8 cellular contexts compared by ENCODE assay signal in the genomic region with DNA sequence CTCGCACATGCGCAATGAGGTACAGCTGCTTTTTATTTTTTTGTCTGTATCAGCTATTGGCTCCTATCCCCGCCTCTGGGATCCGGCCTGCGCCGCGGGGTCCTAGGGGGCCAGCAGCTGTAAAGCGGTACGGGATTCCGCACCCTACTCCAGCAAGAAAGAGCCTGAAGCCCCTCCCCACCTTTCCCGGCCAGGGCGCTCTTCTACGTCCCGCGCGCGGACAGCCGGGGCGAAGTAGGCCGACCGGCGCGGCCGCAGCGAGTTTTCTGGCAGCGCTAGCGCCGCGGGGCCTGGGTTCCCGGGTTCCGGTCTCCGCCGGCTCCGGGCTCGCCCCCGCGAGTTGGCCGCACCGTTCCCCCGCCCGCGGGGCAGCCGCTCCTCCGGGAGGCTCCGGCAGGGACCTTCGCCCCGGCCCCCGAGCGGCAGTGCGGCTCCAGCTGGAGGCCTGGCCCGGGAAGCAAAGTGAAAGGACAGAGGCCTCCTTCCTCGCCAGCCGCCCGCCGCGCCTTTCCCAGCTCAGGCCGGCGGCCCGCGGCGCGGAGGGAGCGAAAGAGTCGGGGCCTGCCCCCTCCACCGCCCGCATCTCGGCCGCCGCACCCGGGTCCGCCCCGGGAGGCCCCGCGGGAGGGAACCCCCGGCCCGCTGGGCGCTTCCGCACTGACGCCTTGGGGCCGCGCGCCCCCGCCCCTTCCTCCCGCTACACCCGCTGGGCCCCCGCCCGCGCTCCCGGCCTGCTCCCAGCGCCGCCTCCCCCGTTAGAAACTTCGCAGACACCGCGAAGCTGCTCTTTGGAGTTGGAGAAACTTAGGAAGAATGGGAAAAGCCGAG. TPM values are rescaled to one million over a fixed set of nuclear protein-coding genes. Genes with fewer than 3 reads are reported as not detected.
A peak's percentile ranks its signal among the peaks of the same experiment; 100 is the strongest.
DNase-seq lines count a peak whose midpoint lies in the region; ATAC-seq and TF ChIP-seq lines count a peak whose summit lies in the region.

No MANE protein-coding gene starts in this region.

- TSS peak; percentile 31 for BruUV-seq in mammary epithelial cell (replicated peaks; lab: Mats Ljungman, UMichigan)

- H3K4me1 ChIP-seq in mammary epithelial cell (ENCODE audit: insufficient read depth, low read length), result peaks cover 21% of the 10 kb centered on the region

- H3K27me3 ChIP-seq in mammary epithelial cell (ENCODE audit: insufficient read depth, low read length), result peaks cover 55% of the 10 kb centered on the region

- in situ Hi-C loops in mammary epithelial cell (cut with MboI; ENCODE audit: low sequenced_read_pairs in 2 of 2), result no loop called here

- H3K9me3 ChIP-seq in KOPT-K1 (ENCODE audit: insufficient read depth, low read length, poor library complexity, severe bottlenecking), result no peaks in the 10 kb centered on the region
- peaks cover 8% of the 10 kb centered on the region for H3K9me3 ChIP-seq in T-helper 17 cell (ENCODE audit: control insufficient read depth, low read length, poor library complexity, severe bottlenecking)
- peaks cover 7% of the 10 kb centered on the region for H3K9me3 ChIP-seq in mammary epithelial cell (replicated peaks; ENCODE audit: insufficient read depth, low read length)

- peak overlapping the region; percentile 84 for H3K27ac ChIP-seq in KOPT-K1 (ENCODE audit: low read depth, low read length, poor library complexity, severe bottlenecking)
- peak overlapping the region; percentile 69 for H3K27ac ChIP-seq in mammary epithelial cell (ENCODE audit: insufficient read depth, low read depth, low read length)
- peak overlapping the region; percentile 70 to 97 (median 91) for H3K27ac ChIP-seq in skin epidermis

- H3K4me2 ChIP-seq in mammary epithelial cell (ENCODE audit: insufficient read depth, low read depth, low read length), result peak overlapping the region; percentile 98

- no peaks in the 10 kb centered on the region for H3K79me2 ChIP-seq in mammary epithelial cell (ENCODE audit: insufficient read depth, low read length)

- dilution Hi-C loops in mammary epithelial cell (cut with HindIII; ENCODE audit: low sequenced_read_pairs), result no loop called here

- peak; percentile 60 for ATAC-seq in T-helper 17 cell

- H3K27me3 Mint-ChIP-seq in T-helper 17 cell, result peaks cover 66% of the 10 kb centered on the region

- CTCF ChIA-PET in mammary epithelial cell (lab: Charles Lee; ENCODE audit: low non-redundant PET), result interaction anchor here (0.6 to 0.9 kb wide), 2 partner anchors 331 to 667 kb away, joined by 3 to 8 read pairs; no protein-coding TSS in a partner anchor

- peak overlapping the region; percentile 88 for H3K4me3 Mint-ChIP-seq in T-helper 17 cell

- TF ChIP-seq CTCF in mammary epithelial cell (conservative IDR thresholded peaks at IDR 0.05 in 1 of 2, IDR thresholded peaks at IDR 0.05 in 1 of 2; ENCODE audit: extremely low read depth in 1 of 2, insufficient read depth in 1 of 2, low read depth in 1 of 2, low read length in 2 of 2), result no peak

- peak overlapping the region; percentile 71 to 87 (median 83) for H3K4me3 ChIP-seq in mammary epithelial cell (replicated peaks in 1 of 3; ENCODE audit: insufficient read depth in 1 of 3, low read depth in 2 of 3, low read length in 3 of 3)
- H3K4me3 ChIP-seq in skin epidermis, result peak overlapping the region; percentile 49 to 89 (median 66)

- H2AFZ ChIP-seq in mammary epithelial cell (ENCODE audit: low read depth, low read length), result peak overlapping the region; percentile 82

- H3K36me3 Mint-ChIP-seq in T-helper 17 cell (ENCODE audit: low read depth), result no peaks in the 10 kb centered on the region

- intact Hi-C loops in mammary epithelial cell (cut with micrococcal nuclease), result loop anchor here (1.0 to 5.0 kb wide), 4 partner anchors 20 to 338 kb away; a partner anchor contains a TSS

- H3K36me3 ChIP-seq in KOPT-K1 (ENCODE audit: insufficient read depth, low read length) (no peaks in the 10 kb centered on the region), mammary epithelial cell (ENCODE audit: insufficient read depth, low read length) (no peaks in the 10 kb centered on the region)

- no peaks in the 10 kb centered on the region for H4K20me1 ChIP-seq in mammary epithelial cell (ENCODE audit: insufficient read depth, low read length)

- peak overlapping the region; percentile 86 for H3K27ac Mint-ChIP-seq in T-helper 17 cell

- peaks cover 11% of the 10 kb centered on the region for H3K4me1 Mint-ChIP-seq in T-helper 17 cell

- DNase-seq in NCI-H2029 (lab: John Stamatoyannopoulos, UW) (peak; percentile 26), NCI-H2029 treated with DMSO at 0.1 percent for 48 hours (lab: John Stamatoyannopoulos, UW) (no peak), H4 (ENCODE audit: low spot score) (peak; percentile 41), T-helper 17 cell (peak; percentile 35 to 53 (median 52)), mammary epithelial cell (peak; percentile 71), iPS-NIHi11 (ENCODE audit: low spot score) (peak; percentile 66)

- 0% methylated on average over 1 of the region's 96 CpGs for WGBS in mammary epithelial cell (ENCODE audit: low coverage, missing lambda C conversion rate)

- peak overlapping the region; percentile 61 for H3K9ac ChIP-seq in mammary epithelial cell (ENCODE audit: insufficient read depth, low read length)

RNA-seq across cellular contexts. Expression of a gene that starts 4.7 kb away (rescaled TPM):
- 0.21 TPM in 1 of 2 replicates, not detected in the other for total RNA-seq in H4 (2014; rRNA removed; shearing (Covaris generic))
- total RNA-seq in T-helper 17 cell, result not detected
- not detected for total RNA-seq in mammary epithelial cell
- not detected for polyA plus RNA-seq in mammary epithelial cell
- not detected for polyA minus RNA-seq in mammary epithelial cell

RNA-seq across cellular contexts. Expression of a gene that starts 19.7 kb away (rescaled TPM):
- 50.0 and 58.6 TPM in 2 replicates for total RNA-seq in H4 (2014; rRNA removed; shearing (Covaris generic))
- total RNA-seq in T-helper 17 cell (10 to 100 TPM; 53.5 to 72.4 TPM), mammary epithelial cell (10 to 100 TPM; 35.5 to 42.0 TPM)
- 19.0 TPM for polyA plus RNA-seq in mammary epithelial cell
- polyA minus RNA-seq in mammary epithelial cell, result 90.3 TPM

RNA-seq across cellular contexts. Expression of a gene that starts 24.4 kb away (rescaled TPM):
- 44.9 and 45.2 TPM in 2 replicates for total RNA-seq in H4 (2014; rRNA removed; shearing (Covaris generic))
- 10 to 100 TPM; 35.0 to 37.3 TPM for total RNA-seq in T-helper 17 cell
- total RNA-seq in mammary epithelial cell, result 10 to 100 TPM; 26.7 to 48.5 TPM
- 22.5 TPM for polyA plus RNA-seq in mammary epithelial cell
- 16.0 TPM for polyA minus RNA-seq in mammary epithelial cell
